Comparison of ENCODE assay signal across 9 cellular contexts in genomic region chr13:44758595-44759221, GRCh38.
DNase-seq lines count a peak whose midpoint lies in the region; ATAC-seq, FAIRE-seq and TF ChIP-seq lines count a peak whose summit lies in the region.
"Had no signal": no experiment of that assay in that cellular context is flagged by ENCODE, and none has a peak within 500 bp of the region (broad histone marks: within the 10 kb centered on the region; RNA-seq: fewer than 3 reads in every experiment).

No MANE protein-coding gene starts in this region.

- H3K4me1 ChIP-seq in esophagus muscularis mucosa = peaks cover 10 to 23% (median 17%) of the 10 kb centered on the region in 4 donors

- intact Hi-C loops in esophagus muscularis mucosa (cut with DNase I) = no loop called here
- intact Hi-C loops in CD4-positive, alpha-beta T cell (cut with DNase I, micrococcal nuclease) = no loop called here

- POLR2A ChIA-PET in CD4-positive, alpha-beta T cell (lab: Charles Lee) = no interaction called here

- H3K4me3 Mint-ChIP-seq in osteocyte (ENCODE audit: unreplicated experiment) = no peak overlapping the region
- no peak overlapping the region for H3K4me3 Mint-ChIP-seq in CD4-positive, alpha-beta T cell

- H3K27me3 Mint-ChIP-seq in osteocyte (ENCODE audit: unreplicated experiment) = no peaks in the 10 kb centered on the region
- H3K27me3 Mint-ChIP-seq in CD4-positive, alpha-beta T cell = no peaks in the 10 kb centered on the region

- no peak for TF ChIP-seq CTCF in choroid plexus epithelial cell (conservative IDR thresholded peaks at IDR 0.05; ENCODE audit: low read depth, low read length)
- no peak for TF ChIP-seq CTCF in osteocyte (IDR thresholded peaks at IDR 0.05)
- TF ChIP-seq CTCF in esophagus muscularis mucosa (IDR thresholded peaks at IDR 0.05) = no peak
- TF ChIP-seq CTCF in CD4-positive, alpha-beta T cell (IDR thresholded peaks at IDR 0.05) = no peak

- CTCF ChIA-PET in CD4-positive, alpha-beta T cell (lab: Charles Lee) = no interaction called here

- H3K4me3 ChIP-seq in MG63 (no peak overlapping the region), choroid plexus epithelial cell (ENCODE audit: low read depth, low read length) (no peak overlapping the region), esophagus muscularis mucosa (no peak overlapping the region)

- TF ChIP-seq POLR2A in esophagus muscularis mucosa (IDR thresholded peaks at IDR 0.05; ENCODE audit: low read depth) = no peak

- FAIRE-seq in frontal cortex (lab: Jason Lieb, UNC) = no peak

- H3K36me3 ChIP-seq in MG63 = no peaks in the 10 kb centered on the region
- no peaks in the 10 kb centered on the region for H3K36me3 ChIP-seq in esophagus muscularis mucosa

- H3K9me3 Mint-ChIP-seq in osteocyte (ENCODE audit: unreplicated experiment) = no peaks in the 10 kb centered on the region
- H3K9me3 Mint-ChIP-seq in CD4-positive, alpha-beta T cell = no peaks in the 10 kb centered on the region

- H3K36me3 Mint-ChIP-seq in osteocyte (ENCODE audit: unreplicated experiment) = no peaks in the 10 kb centered on the region
- H3K36me3 Mint-ChIP-seq in CD4-positive, alpha-beta T cell (ENCODE audit: low read depth) = no peaks in the 10 kb centered on the region

- peak; percentile 79 for DNase-seq in DMS53 (lab: John Stamatoyannopoulos, UW)
- DNase-seq in MG63 = peak; percentile 84
- DNase-seq in choroid plexus epithelial cell (ENCODE audit: low read depth) = peak; percentile 92
- no peak for DNase-seq in osteocyte (ENCODE audit: extremely low spot score, unreplicated experiment)
- no peak for DNase-seq in frontal cortex (ENCODE audit: low spot score in 2 of 2)
- DNase-seq in SK-N-DZ (ENCODE audit: low spot score) = no peak
- DNase-seq in esophagus muscularis mucosa (ENCODE audit: extremely low spot score) = no peak
- DNase-seq in CD4-positive, alpha-beta T cell = no peak

- H3K27me3 ChIP-seq in MG63 = no peaks in the 10 kb centered on the region
- no peaks in the 10 kb centered on the region for H3K27me3 ChIP-seq in esophagus muscularis mucosa
- no peaks in the 10 kb centered on the region for H3K27me3 ChIP-seq in CD4-positive, alpha-beta T cell (ENCODE audit: control insufficient read depth, insufficient read depth, low read length)

- H3K27ac Mint-ChIP-seq in osteocyte (ENCODE audit: unreplicated experiment) = peak overlapping the region; percentile 81
- no peak overlapping the region for H3K27ac Mint-ChIP-seq in CD4-positive, alpha-beta T cell

- TF ChIP-seq EP300 in esophagus muscularis mucosa (IDR thresholded peaks at IDR 0.05) = no peak

- H3K9me3 ChIP-seq in MG63 (no peaks in the 10 kb centered on the region), esophagus muscularis mucosa (no peaks in the 10 kb centered on the region)
- no peaks in the 10 kb centered on the region for H3K9me3 ChIP-seq in CD4-positive, alpha-beta T cell (ENCODE audit: control insufficient read depth, low read length)

- H3K27ac ChIP-seq in esophagus muscularis mucosa (replicated peaks in 1 of 4) = peak overlapping the region in 2 of 4 donors; percentile 65 to 74
- H3K27ac ChIP-seq in CD4-positive, alpha-beta T cell (ENCODE audit: low read depth, low read length) = no peak overlapping the region
- H3K27ac ChIP-seq: parathyroid adenoma had no signal

- WGBS in esophagus muscularis mucosa = 40% methylated on average over 8 of the region's 8 CpGs

- H3K4me1 Mint-ChIP-seq in osteocyte (ENCODE audit: unreplicated experiment) = peaks cover 22% of the 10 kb centered on the region
- no peaks in the 10 kb centered on the region for H3K4me1 Mint-ChIP-seq in CD4-positive, alpha-beta T cell (ENCODE audit: low read depth)

- ATAC-seq in CD4-positive, alpha-beta T cell (ENCODE audit: poor library complexity) = no peak

Comparison
In these comparisons a context has a peak if more than half of its experiments do, and no peak if none do; other contexts are left out.
1. DNase-seq: peak in DMS53 (single experiment), MG63 (single experiment) and choroid plexus epithelial cell (single experiment); none in osteocyte (single experiment), frontal cortex (0 of 2), SK-N-DZ (single experiment), esophagus muscularis mucosa (single experiment) and CD4-positive, alpha-beta T cell (0 of 10).